In the genomic region with DNA sequence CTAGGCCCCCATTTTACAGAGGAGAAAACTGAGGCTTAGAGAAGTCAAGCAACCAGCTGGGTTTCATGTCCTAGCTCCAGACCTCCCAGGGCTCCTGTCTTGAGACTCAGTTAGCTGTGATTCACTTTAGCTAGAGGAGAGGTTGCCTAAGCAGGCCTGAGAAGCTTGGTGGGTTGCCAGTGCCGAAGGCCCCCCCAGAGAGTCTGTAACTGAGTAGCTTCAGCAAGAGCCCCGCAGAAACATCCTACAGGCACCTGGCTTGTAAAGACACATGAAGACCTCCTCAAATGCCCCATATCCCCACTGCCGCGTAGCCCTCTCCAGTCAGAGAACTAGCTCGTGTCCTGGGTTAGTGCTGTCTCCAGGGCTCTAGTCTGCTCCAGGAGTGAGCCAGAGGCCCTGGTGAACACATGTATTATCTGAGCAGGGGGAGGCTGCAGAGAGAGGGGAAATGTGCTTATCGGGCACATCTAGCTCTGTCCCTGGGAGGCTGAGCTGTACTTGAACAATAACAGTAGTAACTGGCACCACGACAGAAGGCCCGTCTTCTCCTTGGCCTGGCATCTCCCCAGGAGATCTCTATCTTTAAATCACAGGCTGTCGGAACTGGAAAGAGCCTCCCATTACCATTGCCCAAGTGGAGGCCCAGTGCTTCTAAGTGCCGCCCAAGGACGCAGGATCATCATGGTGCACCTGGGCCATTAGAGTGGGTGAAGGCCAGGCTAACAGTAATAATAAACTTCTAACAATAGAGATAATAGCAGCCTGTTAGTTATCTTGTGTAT, we compare ENCODE assay signal across 11 cellular contexts. TPM values are rescaled to one million over a fixed set of nuclear protein-coding genes. Genes with fewer than 3 reads are reported as not detected.
DNase-seq lines count a peak whose midpoint lies in the region; ATAC-seq and TF ChIP-seq lines count a peak whose summit lies in the region.
"Had no signal": no experiment of that assay in that cellular context is flagged by ENCODE, and none has a peak within 500 bp of the region (broad histone marks: within the 10 kb centered on the region; RNA-seq: fewer than 3 reads in every experiment).

No MANE protein-coding gene starts in this region.

- H3K27ac ChIP-seq in HEK293 (ENCODE audit: extremely low read depth, low read depth, low read length) (no peak overlapping the region), cardiac muscle cell (peak overlapping the region; percentile 86), GM23338 (ENCODE audit: low read depth) (no peak overlapping the region), caudate nucleus (ENCODE audit: low read depth, low read length) (no peak overlapping the region)
- H3K27ac ChIP-seq: neutrophil had no signal

- no peak overlapping the region for H2AFZ ChIP-seq in GM23338

- peaks cover 6% of the 10 kb centered on the region for H4K20me1 ChIP-seq in GM23338 (replicated peaks; ENCODE audit: insufficient read depth)

- H3K9me3 ChIP-seq in HEK293 (ENCODE audit: control insufficient read depth, insufficient read depth, low read depth, low read length) = no peaks in the 10 kb centered on the region
- no peaks in the 10 kb centered on the region for H3K9me3 ChIP-seq in adipocyte (ENCODE audit: control insufficient read depth, low read length)
- no peaks in the 10 kb centered on the region for H3K9me3 ChIP-seq in cardiac muscle cell (ENCODE audit: low read depth)
- H3K9me3 ChIP-seq: neutrophil had no signal

- H3K9ac ChIP-seq in adipocyte (ENCODE audit: low read length) = no peak overlapping the region

- H3K27me3 ChIP-seq in adipocyte (replicated peaks; ENCODE audit: control insufficient read depth, insufficient read depth, low read length) = no peaks in the 10 kb centered on the region
- H3K27me3 ChIP-seq in cardiac muscle cell = no peaks in the 10 kb centered on the region
- no peaks in the 10 kb centered on the region for H3K27me3 ChIP-seq in GM23338 (ENCODE audit: insufficient read depth)

- H3K27me3 Mint-ChIP-seq in GM23338 (ENCODE audit: insufficient read depth, low read depth, poor library complexity) = peaks cover 4% of the 10 kb centered on the region
- H3K27me3 Mint-ChIP-seq: activated CD8-positive, alpha-beta T cell treated with anti-CD3 and anti-CD28 coated beads for 36 hours had no signal

- H3K9me3 Mint-ChIP-seq in GM23338 = no peaks in the 10 kb centered on the region
- H3K9me3 Mint-ChIP-seq: activated CD8-positive, alpha-beta T cell treated with anti-CD3 and anti-CD28 coated beads for 36 hours had no signal

- H3K4me1 ChIP-seq in HEK293 (ENCODE audit: control insufficient read depth, insufficient read depth, low read length) = peaks cover 32% of the 10 kb centered on the region
- peaks cover 41% of the 10 kb centered on the region for H3K4me1 ChIP-seq in adipocyte (ENCODE audit: control insufficient read depth, insufficient read depth, low read length)
- H3K4me1 ChIP-seq in cardiac muscle cell (ENCODE audit: low read depth) = peaks cover 97% of the 10 kb centered on the region
- peaks cover 4% of the 10 kb centered on the region for H3K4me1 ChIP-seq in GM23338 (ENCODE audit: insufficient read depth)

- H3K36me3 ChIP-seq in HEK293 (ENCODE audit: control insufficient read depth in 2 of 2, insufficient read depth in 1 of 2, low read length in 2 of 2) (no peaks in the 10 kb centered on the region), adipocyte (ENCODE audit: control insufficient read depth, insufficient read depth, low read length, severe bottlenecking) (no peaks in the 10 kb centered on the region), cardiac muscle cell (no peaks in the 10 kb centered on the region), GM23338 (ENCODE audit: insufficient read depth) (no peaks in the 10 kb centered on the region)
- H3K36me3 ChIP-seq: neutrophil had no signal

- peak; percentile 71 for DNase-seq in adipocyte (ENCODE audit: low read depth)
- DNase-seq in cardiac muscle cell (ENCODE audit: low read depth in 1 of 2, low spot score in 1 of 2) = peak in 1 of 2 donors; percentile 91
- DNase-seq in smooth muscle cell of the brain vasculature (ENCODE audit: low read depth, low spot score) = peak; percentile 28
- DNase-seq in GM23338 (ENCODE audit: low spot score) = no peak
- no peak for DNase-seq in caudate nucleus (lab: John Stamatoyannopoulos, UW)
- no peak for DNase-seq in KG1 (lab: John Stamatoyannopoulos, UW)
- DNase-seq: activated CD8-positive, alpha-beta T cell treated with anti-CD3 and anti-CD28 coated beads for 36 hours; NCI-H2029 treated with DMSO at 0.1 percent for 48 hours had no signal

- H3F3A ChIP-seq in GM23338 (replicated peaks; ENCODE audit: low read depth) = no peaks in the 10 kb centered on the region

- no peaks in the 10 kb centered on the region for H3K9me2 ChIP-seq in GM23338 (ENCODE audit: insufficient read depth)

- CTCF ChIA-PET in HEK293 (lab: Yijun Ruan, JAX) = interaction anchor here (0.6 to 1.2 kb wide), 2 partner anchors 29 to 532 kb away, joined by 3 read pairs; partner anchors contain the start of gene VSIR

- H3K27ac Mint-ChIP-seq in GM23338 = no peak overlapping the region
- H3K27ac Mint-ChIP-seq: activated CD8-positive, alpha-beta T cell treated with anti-CD3 and anti-CD28 coated beads for 36 hours had no signal

- POLR2A ChIA-PET in HEK293 (lab: Yijun Ruan, JAX) = interaction anchor here (1.4 kb wide), 1 partner anchor 29 kb away, joined by 4 read pairs; the partner anchor contains the start of gene UNC5B

- no peak overlapping the region for H3K4me3 Mint-ChIP-seq in GM23338
- H3K4me3 Mint-ChIP-seq: activated CD8-positive, alpha-beta T cell treated with anti-CD3 and anti-CD28 coated beads for 36 hours had no signal

- no peak overlapping the region for H3K4me2 ChIP-seq in GM23338

- H3K79me2 ChIP-seq in GM23338 (replicated peaks; ENCODE audit: insufficient read depth) = peaks cover 6% of the 10 kb centered on the region; the same call in 1 of the 2 replicates

- H3K4me3 ChIP-seq in HEK293 (ENCODE audit: low read depth, low read length) (no peak overlapping the region), adipocyte (ENCODE audit: low read length) (no peak overlapping the region), cardiac muscle cell (no peak overlapping the region), GM23338 (no peak overlapping the region)

- no peaks in the 10 kb centered on the region for H3K36me3 Mint-ChIP-seq in GM23338 (ENCODE audit: low read depth)

- peaks cover 41% of the 10 kb centered on the region for H3K4me1 Mint-ChIP-seq in GM23338

- ATAC-seq in GM21381 (IDR thresholded peaks at IDR 0.05; ENCODE audit: unreplicated experiment) (no peak), GM23338 (no peak)
- ATAC-seq: activated CD8-positive, alpha-beta T cell treated with anti-CD3 and anti-CD28 coated beads for 36 hours had no signal

- TF ChIP-seq CTCF in HEK293 (tag by site-specific recombination; IDR thresholded peaks at IDR 0.05) (no peak), cardiac muscle cell (IDR thresholded peaks at IDR 0.05; ENCODE audit: low read depth, low read length) (no peak), GM23338 (conservative IDR thresholded peaks at IDR 0.05; ENCODE audit: low read depth in 2 of 2) (no peak)

TF ChIP-seq in HEK293, 187 proteins besides CTCF, POLR2A, EP300 and RAD21 (continues in another document):
- TF ChIP-seq ZNF433 (tag by site-specific recombination; IDR thresholded peaks at IDR 0.05; ENCODE audit: low read depth) = no peak
- TF ChIP-seq SP7 (tag by site-specific recombination; IDR thresholded peaks at IDR 0.05) = peak; percentile 95
- TF ChIP-seq ZNF548 (tag by site-specific recombination; IDR thresholded peaks at IDR 0.05) = no peak
- TF ChIP-seq ZSCAN30 (tag by site-specific recombination; IDR thresholded peaks at IDR 0.05) = no peak
- TF ChIP-seq ZIC2 (tag by site-specific recombination; IDR thresholded peaks at IDR 0.05) = peak; percentile 33
- no peak for TF ChIP-seq ZNF660 (tag by site-specific recombination; IDR thresholded peaks at IDR 0.05)
- peak; percentile 26; the same call in 1 of the 2 replicates for TF ChIP-seq OSR2 (tag by site-specific recombination; IDR thresholded peaks at IDR 0.05)
- TF ChIP-seq PRDM1 (tag by site-specific recombination; IDR thresholded peaks at IDR 0.05) = no peak
- no peak for TF ChIP-seq ZNF629 (tag by site-specific recombination; IDR thresholded peaks at IDR 0.05)
- TF ChIP-seq ZNF19 (tag by site-specific recombination; IDR thresholded peaks at IDR 0.05; ENCODE audit: low read depth) = no peak
- TF ChIP-seq KLF16 (tag by site-specific recombination; IDR thresholded peaks at IDR 0.05) = no peak
- peak; percentile 91 for TF ChIP-seq GLIS1 (tag by site-specific recombination; IDR thresholded peaks at IDR 0.05)

TF ChIP-seq in GM23338, 12 proteins besides CTCF, POLR2A, EP300 and RAD21 (continues in another document):
- no peak for TF ChIP-seq EZH2 (IDR thresholded peaks at IDR 0.05; ENCODE audit: low read depth, unreplicated experiment)
- TF ChIP-seq, protein P1, sequence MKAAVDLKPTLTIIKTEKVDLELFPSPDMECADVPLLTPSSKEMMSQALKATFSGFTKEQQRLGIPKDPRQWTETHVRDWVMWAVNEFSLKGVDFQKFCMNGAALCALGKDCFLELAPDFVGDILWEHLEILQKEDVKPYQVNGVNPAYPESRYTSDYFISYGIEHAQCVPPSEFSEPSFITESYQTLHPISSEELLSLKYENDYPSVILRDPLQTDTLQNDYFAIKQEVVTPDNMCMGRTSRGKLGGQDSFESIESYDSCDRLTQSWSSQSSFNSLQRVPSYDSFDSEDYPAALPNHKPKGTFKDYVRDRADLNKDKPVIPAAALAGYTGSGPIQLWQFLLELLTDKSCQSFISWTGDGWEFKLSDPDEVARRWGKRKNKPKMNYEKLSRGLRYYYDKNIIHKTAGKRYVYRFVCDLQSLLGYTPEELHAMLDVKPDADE (IDR thresholded peaks at IDR 0.05) = no peak
- TF ChIP-seq POLR2AphosphoS5 (IDR thresholded peaks at IDR 0.05; ENCODE audit: low read depth) = no peak

RNA-seq across cellular contexts. Expression of gene UNC5B, which starts 28.9 kb away (rescaled TPM):
- total RNA-seq in cardiac muscle cell = 112 and 172 TPM in 2 replicates
- 73.3 and 98.3 TPM in 2 replicates for polyA plus RNA-seq in cardiac muscle cell
- 25.2 and 31.2 TPM in 2 replicates for total RNA-seq in GM23338 (2014; rRNA removed; shearing (Covaris generic))
- polyA plus RNA-seq in GM23338 (2016; fragmentation: Nextera tagmentation; extraction: Ambion mirVana) = 8.0 and 8.7 TPM in 2 replicates

Comparison
In these comparisons a context has a peak if more than half of its experiments do, and no peak if none do; other contexts are left out.
1. DNase-seq: peak in adipocyte (single experiment) and smooth muscle cell of the brain vasculature (single experiment); none in GM23338 (single experiment), caudate nucleus (0 of 61) and KG1 (single experiment).